In the genomic region with DNA sequence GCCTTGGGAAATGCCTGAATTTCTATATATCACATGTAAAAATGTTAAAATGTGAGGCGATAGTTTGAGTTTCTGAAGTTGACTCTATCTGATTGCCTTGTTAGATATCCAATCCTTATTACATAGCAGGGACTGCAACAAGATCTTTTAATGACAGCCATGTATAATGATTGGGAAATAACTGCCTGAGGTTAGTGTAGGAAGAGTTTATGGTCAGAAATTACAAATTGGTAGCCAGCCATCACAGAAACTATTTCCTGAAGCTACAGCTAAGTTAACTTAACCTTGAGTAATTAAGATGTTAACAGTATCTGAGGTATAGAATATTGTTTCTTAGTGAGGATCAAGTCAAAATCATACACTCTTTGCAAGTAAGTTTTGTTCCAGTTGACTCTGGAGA, we compare ENCODE assay signal across 1 cellular context.
TF ChIP-seq lines count a peak whose summit lies in the region.

No MANE protein-coding gene starts in this region.

TF ChIP-seq in IMR-90, 13 proteins besides CTCF, POLR2A, EP300 and RAD21:
- TF ChIP-seq, protein P1, sequence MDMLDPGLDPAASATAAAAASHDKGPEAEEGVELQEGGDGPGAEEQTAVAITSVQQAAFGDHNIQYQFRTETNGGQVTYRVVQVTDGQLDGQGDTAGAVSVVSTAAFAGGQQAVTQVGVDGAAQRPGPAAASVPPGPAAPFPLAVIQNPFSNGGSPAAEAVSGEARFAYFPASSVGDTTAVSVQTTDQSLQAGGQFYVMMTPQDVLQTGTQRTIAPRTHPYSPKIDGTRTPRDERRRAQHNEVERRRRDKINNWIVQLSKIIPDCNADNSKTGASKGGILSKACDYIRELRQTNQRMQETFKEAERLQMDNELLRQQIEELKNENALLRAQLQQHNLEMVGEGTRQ (IDR thresholded peaks at IDR 0.05; ENCODE audit: low read depth, low read length) = no peak
- peak; percentile 82 for TF ChIP-seq CEBPB (IDR thresholded peaks at IDR 0.05; ENCODE audit: low read depth, low read length)
